In the genomic region with DNA sequence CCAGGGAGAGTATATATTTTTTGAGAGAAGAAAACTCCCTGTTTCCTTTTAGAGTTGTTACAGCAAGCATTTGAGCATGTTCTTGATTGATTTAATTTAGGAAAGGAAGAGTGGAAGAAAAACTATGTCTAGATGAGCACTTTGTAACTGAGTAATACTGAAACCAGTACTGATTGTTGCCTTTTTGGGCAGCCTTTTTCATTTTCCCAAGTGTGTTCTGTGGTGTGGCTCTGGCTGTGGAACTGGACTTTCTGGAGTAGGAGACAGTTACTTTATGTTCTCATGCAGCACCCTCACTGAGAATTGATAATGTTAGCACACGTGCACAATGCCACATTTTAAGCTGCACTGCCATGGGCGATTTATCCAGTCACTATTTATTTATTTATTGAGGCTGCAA, we compare ENCODE assay signal across 16 cellular contexts.
"Had no signal": no experiment of that assay in that cellular context is flagged by ENCODE, and none has a peak within 500 bp of the region (broad histone marks: within the 10 kb centered on the region; RNA-seq: fewer than 3 reads in every experiment).

No MANE protein-coding gene starts in this region.

- ATAC-seq: activated CD4-positive, alpha-beta T cell treated with anti-CD3 and anti-CD28 coated beads for 36 hours; natural killer cell; right lobe of liver; stimulated activated memory B cell treated with anti-CD40 and anti-IgM and Interleukin-4, amounts not matched to agents 10 μg/mL and 1 μg/mL and 100 μg/mL, for 72 hours had no signal

- H3K9me3 Mint-ChIP-seq: activated CD4-positive, alpha-beta memory T cell treated with anti-CD3 and anti-CD28 coated beads, Interleukin-2, amount 10 ng/mL, durations not matched to agents 7 days and 5 days; immature natural killer cell; natural killer cell; stimulated activated memory B cell treated with anti-CD40 and anti-IgM and Interleukin-4, amounts not matched to agents 10 μg/mL and 1 μg/mL and 100 μg/mL, for 72 hours had no signal

- H3K27ac ChIP-seq: esophagus squamous epithelium, right lobe of liver, tibial artery, vagina, VCaP had no signal

- H3K4me1 Mint-ChIP-seq: immature natural killer cell; natural killer cell; stimulated activated memory B cell treated with anti-CD40 and anti-IgM and Interleukin-4, amounts not matched to agents 10 μg/mL and 1 μg/mL and 100 μg/mL, for 72 hours had no signal

- H3K4me1 ChIP-seq: esophagus squamous epithelium, right lobe of liver, tibial artery, vagina had no signal

- DNase-seq: activated CD4-positive, alpha-beta memory T cell treated with anti-CD3 and anti-CD28 coated beads, Interleukin-2, amount 10 ng/mL, durations not matched to agents 7 days and 5 days; activated CD4-positive, alpha-beta T cell treated with anti-CD3 and anti-CD28 coated beads for 36 hours; activated naive CD4-positive, alpha-beta T cell; activated T-cell treated with anti-CD3 and anti-CD28 coated beads, Interleukin-2, amount 50 U/mL, for 48 hours; esophagus squamous epithelium; foreskin fibroblast; glutamatergic neuron; immature natural killer cell; natural killer cell; nucleus accumbens; right lobe of liver; tibial artery had no signal

- H3K27me3 ChIP-seq: esophagus squamous epithelium, right lobe of liver, tibial artery, vagina had no signal

- H3K4me3 Mint-ChIP-seq: activated CD4-positive, alpha-beta memory T cell treated with anti-CD3 and anti-CD28 coated beads, Interleukin-2, amount 10 ng/mL, durations not matched to agents 7 days and 5 days; activated CD4-positive, alpha-beta T cell treated with anti-CD3 and anti-CD28 coated beads for 36 hours; immature natural killer cell; natural killer cell; stimulated activated memory B cell treated with anti-CD40 and anti-IgM and Interleukin-4, amounts not matched to agents 10 μg/mL and 1 μg/mL and 100 μg/mL, for 72 hours had no signal

- H3K4me3 ChIP-seq: esophagus squamous epithelium, right lobe of liver, tibial artery, vagina had no signal

- H3K27me3 Mint-ChIP-seq: activated CD4-positive, alpha-beta memory T cell treated with anti-CD3 and anti-CD28 coated beads, Interleukin-2, amount 10 ng/mL, durations not matched to agents 7 days and 5 days; activated CD4-positive, alpha-beta T cell treated with anti-CD3 and anti-CD28 coated beads for 36 hours; progenitor cell of endocrine pancreas; stimulated activated memory B cell treated with anti-CD40 and anti-IgM and Interleukin-4, amounts not matched to agents 10 μg/mL and 1 μg/mL and 100 μg/mL, for 72 hours had no signal

- H3K27ac Mint-ChIP-seq: activated CD4-positive, alpha-beta memory T cell treated with anti-CD3 and anti-CD28 coated beads, Interleukin-2, amount 10 ng/mL, durations not matched to agents 7 days and 5 days; activated CD4-positive, alpha-beta T cell treated with anti-CD3 and anti-CD28 coated beads for 36 hours; immature natural killer cell; natural killer cell; progenitor cell of endocrine pancreas; stimulated activated memory B cell treated with anti-CD40 and anti-IgM and Interleukin-4, amounts not matched to agents 10 μg/mL and 1 μg/mL and 100 μg/mL, for 72 hours had no signal

- H3K36me3 Mint-ChIP-seq: natural killer cell had no signal

- H3K9me3 ChIP-seq: esophagus squamous epithelium, right lobe of liver, tibial artery, vagina had no signal
